29 cellular contexts compared by ENCODE assay signal in the genomic region with DNA sequence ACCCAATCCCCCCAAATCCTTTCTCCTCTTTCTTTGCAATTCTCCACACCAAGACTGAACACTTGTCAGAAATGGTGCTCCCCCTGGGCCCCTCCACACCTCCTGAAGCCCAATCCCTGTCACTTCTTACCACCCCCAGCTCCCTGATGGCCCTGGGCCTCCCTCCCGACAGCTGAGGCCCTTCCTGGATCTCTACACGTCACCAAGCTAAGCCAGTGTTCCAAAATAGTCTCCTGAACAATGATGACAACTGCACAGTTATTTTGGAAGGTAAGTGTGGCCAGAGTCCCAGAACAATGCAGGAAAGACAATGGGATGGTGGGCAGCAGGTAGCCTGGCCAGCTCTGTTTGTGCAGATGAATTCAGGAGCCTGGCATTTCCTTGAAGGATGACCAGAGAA.
"Had no signal": no experiment of that assay in that cellular context is flagged by ENCODE, and none has a peak within 500 bp of the region (broad histone marks: within the 10 kb centered on the region; RNA-seq: fewer than 3 reads in every experiment).

No MANE protein-coding gene starts in this region.

- H3K9me3 ChIP-seq: ascending aorta, breast epithelium had no signal

- H3K9me3 Mint-ChIP-seq: activated CD4-positive, alpha-beta memory T cell treated with anti-CD3 and anti-CD28 coated beads, Interleukin-2, amount 10 ng/mL, durations not matched to agents 7 days and 5 days; activated naive CD4-positive, alpha-beta T cell treated with anti-CD3 and anti-CD28 coated beads, Interleukin-2, amount 10 ng/mL, durations not matched to agents 7 days and 5 days; activated naive CD8-positive, alpha-beta T cell treated with anti-CD3 and anti-CD28 coated beads, Interleukin-2, amount 10 ng/mL, durations not matched to agents 7 days and 5 days; central memory CD8-positive, alpha-beta T cell; dendritic cell treated with granulocyte-macrophage colony-stimulating factor and Interleukin-4, amounts not matched to agents 40 ng/mL and 50 ng/mL, for 4 days had no signal

- H3K27ac ChIP-seq: ascending aorta, breast epithelium, cardiac muscle cell, coronary artery, dorsolateral prefrontal cortex, VCaP had no signal

- H3K36me3 ChIP-seq: ascending aorta, breast epithelium, cardiac muscle cell had no signal

- H3K27me3 ChIP-seq: ascending aorta, breast epithelium, cardiac muscle cell had no signal

- H3K4me1 ChIP-seq: ascending aorta, breast epithelium had no signal

- H3K4me1 Mint-ChIP-seq: activated CD4-positive, alpha-beta memory T cell treated with anti-CD3 and anti-CD28 coated beads, Interleukin-2, amount 10 ng/mL, durations not matched to agents 7 days and 5 days; activated CD4-positive, alpha-beta T cell treated with anti-CD3 and anti-CD28 coated beads, Interleukin-2, amount 10 ng/mL, durations not matched to agents 7 days and 5 days; activated naive CD4-positive, alpha-beta T cell treated with anti-CD3 and anti-CD28 coated beads, Interleukin-2, amount 10 ng/mL, durations not matched to agents 7 days and 5 days; activated naive CD8-positive, alpha-beta T cell treated with anti-CD3 and anti-CD28 coated beads, Interleukin-2, amount 10 ng/mL, durations not matched to agents 7 days and 5 days; brain; central memory CD8-positive, alpha-beta T cell; WTC11 had no signal

- H3K27ac Mint-ChIP-seq: activated CD4-positive, alpha-beta memory T cell treated with anti-CD3 and anti-CD28 coated beads, Interleukin-2, amount 10 ng/mL, durations not matched to agents 7 days and 5 days; activated CD4-positive, alpha-beta T cell treated with anti-CD3 and anti-CD28 coated beads, Interleukin-2, amount 10 ng/mL, durations not matched to agents 7 days and 5 days; activated naive CD4-positive, alpha-beta T cell treated with anti-CD3 and anti-CD28 coated beads, Interleukin-2, amount 10 ng/mL, durations not matched to agents 7 days and 5 days; activated naive CD8-positive, alpha-beta T cell treated with anti-CD3 and anti-CD28 coated beads, Interleukin-2, amount 10 ng/mL, durations not matched to agents 7 days and 5 days; activated T-cell treated with anti-CD3 and anti-CD28 coated beads, Interleukin-2, amount 50 U/mL, for 24 hours; activated T-cell treated with anti-CD3 and anti-CD28 coated beads, Interleukin-2, amount 50 U/mL, for 72 hours; dendritic cell treated with granulocyte-macrophage colony-stimulating factor and Interleukin-4, amounts not matched to agents 40 ng/mL and 50 ng/mL, for 4 days; endodermal cell; WTC11 had no signal

- H3K36me3 Mint-ChIP-seq: activated naive CD4-positive, alpha-beta T cell treated with anti-CD3 and anti-CD28 coated beads, Interleukin-2, amount 10 ng/mL, durations not matched to agents 7 days and 5 days; activated naive CD4-positive, alpha-beta T cell treated with anti-CD3 and anti-CD28 coated beads, Interleukin-2, amount 50 U/mL, for 72 hours; activated naive CD8-positive, alpha-beta T cell treated with anti-CD3 and anti-CD28 coated beads, Interleukin-2, amount 10 ng/mL, durations not matched to agents 7 days and 5 days; brain; WTC11 had no signal

- ATAC-seq: activated naive CD4-positive, alpha-beta T cell treated with anti-CD3 and anti-CD28 coated beads, Interleukin-2, amount 50 U/mL, for 72 hours; activated T-cell treated with anti-CD3 and anti-CD28 coated beads, Interleukin-2, amount 50 U/mL, for 72 hours; esophagus mucosa; WTC11 had no signal

- DNase-seq: activated CD4-positive, alpha-beta memory T cell treated with anti-CD3 and anti-CD28 coated beads, Interleukin-2, amount 10 ng/mL, durations not matched to agents 7 days and 5 days; activated CD4-positive, alpha-beta T cell treated with anti-CD3 and anti-CD28 coated beads for 1 hour; activated CD4-positive, alpha-beta T cell treated with anti-CD3 and anti-CD28 coated beads for 4 hours; activated CD4-positive, alpha-beta T cell treated with anti-CD3 and anti-CD28 coated beads, Interleukin-2, amount 10 ng/mL, durations not matched to agents 7 days and 5 days; activated CD4-positive, alpha-beta T cell treated with anti-CD3 and anti-CD28 coated beads, Interleukin-2, amount 50 U/mL, for 4 hours; activated CD8-positive, alpha-beta memory T cell treated with anti-CD3 and anti-CD28 coated beads, Interleukin-2, amount 50 U/mL, for 48 hours; activated gamma-delta T cell; activated naive CD4-positive, alpha-beta T cell; activated naive CD4-positive, alpha-beta T cell treated with anti-CD3 and anti-CD28 coated beads, Interleukin-2, amount 10 ng/mL, durations not matched to agents 7 days and 5 days; activated naive CD8-positive, alpha-beta T cell treated with anti-CD3 and anti-CD28 coated beads, Interleukin-2, amount 10 ng/mL, durations not matched to agents 7 days and 5 days; activated T-cell treated with anti-CD3 and anti-CD28 coated beads for 4 hours; activated T-cell treated with anti-CD3 and anti-CD28 coated beads, Interleukin-2, amount 50 U/mL, for 24 hours; activated T-cell treated with anti-CD3 and anti-CD28 coated beads, Interleukin-2, amount 50 U/mL, for 72 hours; dorsolateral prefrontal cortex; effector memory CD4-positive, alpha-beta T cell; endodermal cell; foreskin fibroblast; T-helper 2 cell had no signal

- H3K4me3 ChIP-seq: ascending aorta, breast epithelium, cardiac muscle cell, coronary artery, dorsolateral prefrontal cortex had no signal

- H3K4me3 Mint-ChIP-seq: activated CD4-positive, alpha-beta memory T cell treated with anti-CD3 and anti-CD28 coated beads, Interleukin-2, amount 10 ng/mL, durations not matched to agents 7 days and 5 days; activated CD4-positive, alpha-beta T cell treated with anti-CD3 and anti-CD28 coated beads, Interleukin-2, amount 10 ng/mL, durations not matched to agents 7 days and 5 days; activated naive CD4-positive, alpha-beta T cell treated with anti-CD3 and anti-CD28 coated beads, Interleukin-2, amount 10 ng/mL, durations not matched to agents 7 days and 5 days; activated naive CD8-positive, alpha-beta T cell treated with anti-CD3 and anti-CD28 coated beads, Interleukin-2, amount 10 ng/mL, durations not matched to agents 7 days and 5 days; activated T-cell treated with anti-CD3 and anti-CD28 coated beads, Interleukin-2, amount 50 U/mL, for 24 hours; activated T-cell treated with anti-CD3 and anti-CD28 coated beads, Interleukin-2, amount 50 U/mL, for 72 hours; brain; central memory CD8-positive, alpha-beta T cell; dendritic cell treated with granulocyte-macrophage colony-stimulating factor and Interleukin-4, amounts not matched to agents 40 ng/mL and 50 ng/mL, for 4 days; endodermal cell; WTC11 had no signal
